14 cellular contexts compared by ENCODE assay signal in the genomic region with DNA sequence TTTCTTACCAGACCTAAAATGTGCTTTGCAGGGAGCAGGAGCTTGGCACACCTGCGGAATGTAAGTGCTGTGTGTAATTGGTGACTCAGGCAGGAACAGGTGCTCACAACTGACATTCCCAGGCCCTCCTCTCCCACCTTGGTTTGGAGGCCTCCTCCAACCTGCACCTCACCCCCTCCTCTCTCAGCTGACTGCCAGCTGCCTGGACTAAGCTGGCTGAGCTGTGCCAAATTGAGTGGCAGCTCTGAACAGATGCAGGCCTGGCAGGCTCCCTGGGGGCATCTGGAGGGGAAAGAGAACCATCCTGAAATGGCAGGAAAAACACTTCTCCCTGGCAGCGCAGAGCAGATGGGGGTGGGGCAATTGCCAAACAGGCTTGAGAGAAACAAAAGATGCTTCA.
A peak's percentile ranks its signal among the peaks of the same experiment; 100 is the strongest.
DNase-seq lines count a peak whose midpoint lies in the region; ATAC-seq and TF ChIP-seq lines count a peak whose summit lies in the region.
"Had no signal": no experiment of that assay in that cellular context is flagged by ENCODE, and none has a peak within 500 bp of the region (broad histone marks: within the 10 kb centered on the region; RNA-seq: fewer than 3 reads in every experiment).

No MANE protein-coding gene starts in this region.

- intact Hi-C loops in esophagus muscularis mucosa (cut with DNase I), result no loop called here
- intact Hi-C loops in psoas muscle (cut with DNase I), result no loop called here
- intact Hi-C loops in prostate gland (cut with DNase I), result no loop called here

- H3K36me3 ChIP-seq in esophagus muscularis mucosa (no peaks in the 10 kb centered on the region), psoas muscle (ENCODE audit: insufficient read depth in 1 of 2, low read depth in 1 of 2) (no peaks in the 10 kb centered on the region), prostate gland (no peaks in the 10 kb centered on the region)

- no peak for TF ChIP-seq CTCF in esophagus muscularis mucosa (IDR thresholded peaks at IDR 0.05)
- TF ChIP-seq CTCF in psoas muscle (IDR thresholded peaks at IDR 0.05), result no peak
- TF ChIP-seq CTCF in GM10248 (IDR thresholded peaks at IDR 0.05; ENCODE audit: control extremely low read depth, extremely low read depth, low read depth, missing control alignments), result no peak
- TF ChIP-seq CTCF in prostate gland (IDR thresholded peaks at IDR 0.05), result no peak

- CTCF ChIA-PET in GM10248 (lab: Yijun Ruan, JAX), result no interaction called here

- peaks cover 0 to 4% (median 0%) of the 10 kb centered on the region in 4 donors for H3K4me1 ChIP-seq in esophagus muscularis mucosa
- no peaks in the 10 kb centered on the region for H3K4me1 ChIP-seq in psoas muscle
- no peaks in the 10 kb centered on the region for H3K4me1 ChIP-seq in prostate gland (replicated peaks)

- WGBS in esophagus muscularis mucosa, result 68% methylated on average over 2 of the region's 2 CpGs
- 27 to 47% (median 37%) methylated on average over 2 of the region's 2 CpGs for WGBS in psoas muscle, 3 donors
- 72% methylated on average over 2 of the region's 2 CpGs for WGBS in prostate gland

- POLR2A ChIA-PET in GM10248 (lab: Yijun Ruan, JAX), result no interaction called here

- TF ChIP-seq POLR2A in esophagus muscularis mucosa (IDR thresholded peaks at IDR 0.05; ENCODE audit: low read depth), result no peak
- no peak for TF ChIP-seq POLR2A in prostate gland (IDR thresholded peaks at IDR 0.05)

- H3K9me3 ChIP-seq in esophagus muscularis mucosa, result no peaks in the 10 kb centered on the region
- no peaks in the 10 kb centered on the region for H3K9me3 ChIP-seq in psoas muscle
- no peaks in the 10 kb centered on the region for H3K9me3 ChIP-seq in prostate gland

- H3K27ac ChIP-seq in esophagus muscularis mucosa (replicated peaks in 1 of 4) (no peak overlapping the region), psoas muscle (no peak overlapping the region), prostate gland (no peak overlapping the region)
- H3K27ac ChIP-seq: dorsolateral prefrontal cortex had no signal

- DNase-seq in NCI-H748 (lab: John Stamatoyannopoulos, UW; ENCODE audit: unreplicated experiment) (peak; percentile 23), NCI-H748 treated with DMSO at 0.1 percent for 48 hours (lab: John Stamatoyannopoulos, UW) (no peak), NCI-H446 treated with DMSO at 0.1 percent for 48 hours (lab: John Stamatoyannopoulos, UW) (peak; percentile 87), esophagus muscularis mucosa (ENCODE audit: extremely low spot score) (peak; percentile 39), psoas muscle (peak in 1 of 2 donors; percentile 17), GM10248 (ENCODE audit: extremely low spot score) (no peak), prostate gland (ENCODE audit: low spot score) (no peak), T-helper 2 cell (no peak)
- DNase-seq: activated T-cell treated with anti-CD3 and anti-CD28 coated beads, Interleukin-2, amount 50 U/mL, for 24 hours; amniotic stem cell; foreskin fibroblast; IMR-90; stimulated activated CD4-positive, alpha-beta T cell treated with anti-CD3 and anti-CD28 coated beads, Interleukin-15, amount 100 ng/mL, for 24 hours had no signal

- ATAC-seq in psoas muscle, result peak in 3 of 4 donors; percentile 24 to 68 (median 51)

- peaks cover 0 to 33% (median 0%) of the 10 kb centered on the region in 4 donors for H3K27me3 ChIP-seq in esophagus muscularis mucosa
- H3K27me3 ChIP-seq in psoas muscle (ENCODE audit: insufficient read depth in 3 of 3, low read length in 2 of 3), result no peaks in the 10 kb centered on the region
- H3K27me3 ChIP-seq in prostate gland (replicated peaks; ENCODE audit: insufficient read depth), result no peaks in the 10 kb centered on the region

- H3K4me3 ChIP-seq in esophagus muscularis mucosa (no peak overlapping the region), psoas muscle (no peak overlapping the region), prostate gland (no peak overlapping the region)
- H3K4me3 ChIP-seq: dorsolateral prefrontal cortex had no signal

- TF ChIP-seq EP300 in esophagus muscularis mucosa (IDR thresholded peaks at IDR 0.05), result no peak

Comparison
In these comparisons a context has a peak if more than half of its experiments do, and no peak if none do; other contexts are left out.
1. DNase-seq: peak in NCI-H748 (single experiment), NCI-H446 treated with DMSO at 0.1 percent for 48 hours (single experiment) and esophagus muscularis mucosa (single experiment); none in NCI-H748 treated with DMSO at 0.1 percent for 48 hours (single experiment), GM10248 (single experiment), prostate gland (single experiment) and T-helper 2 cell (0 of 5).